Comparison of ENCODE assay signal across 1 cellular context in the genomic region with DNA sequence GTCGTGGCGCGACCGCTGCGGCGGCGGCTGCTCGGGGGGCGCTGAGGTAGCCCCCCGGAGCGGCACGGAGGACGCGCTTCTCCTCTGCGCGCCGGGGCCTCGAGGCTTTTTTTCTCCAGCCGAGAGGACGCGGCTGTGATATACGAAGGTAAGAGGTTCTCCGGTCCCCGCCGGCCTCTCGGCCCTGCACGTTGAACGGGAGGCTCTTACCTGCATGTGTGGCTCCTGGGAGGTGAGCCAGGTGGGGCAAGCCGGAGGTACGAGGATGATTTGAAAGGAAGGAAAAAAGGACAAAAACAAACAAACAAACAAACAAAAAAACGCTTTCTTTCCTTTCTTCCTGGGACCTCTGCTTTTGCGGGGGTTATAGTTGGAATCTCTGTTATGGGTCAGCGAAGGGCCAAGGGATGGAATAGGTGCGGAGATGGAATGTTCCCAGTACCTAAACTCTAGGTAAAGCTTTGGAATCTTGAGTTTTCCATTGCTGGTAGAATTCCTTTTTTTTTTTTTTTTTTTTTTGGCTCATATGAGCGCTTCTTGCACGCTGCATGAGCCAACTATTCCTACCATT.
TF ChIP-seq lines count a peak whose summit lies in the region.

No MANE protein-coding gene starts in this region.

TF ChIP-seq in endothelial cell of umbilical vein, 7 proteins besides CTCF, POLR2A, EP300 and RAD21 (continued from another document):
- TF ChIP-seq JUN (IDR thresholded peaks at IDR 0.05; ENCODE audit: borderline replicate concordance, insufficient read depth, insufficient read length, low read depth), result no peak
- TF ChIP-seq, protein P1, sequence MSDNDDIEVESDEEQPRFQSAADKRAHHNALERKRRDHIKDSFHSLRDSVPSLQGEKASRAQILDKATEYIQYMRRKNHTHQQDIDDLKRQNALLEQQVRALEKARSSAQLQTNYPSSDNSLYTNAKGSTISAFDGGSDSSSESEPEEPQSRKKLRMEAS (IDR thresholded peaks at IDR 0.05; ENCODE audit: insufficient read depth, insufficient read length), result no peak
- no peak for TF ChIP-seq FOS (IDR thresholded peaks at IDR 0.05; ENCODE audit: borderline replicate concordance, insufficient read depth, low read length)
- TF ChIP-seq EZH2 (IDR thresholded peaks at IDR 0.05; ENCODE audit: borderline replicate concordance, low read depth, low read length, severe bottlenecking), result no peak
- TF ChIP-seq POLR2AphosphoS5 (IDR thresholded peaks at IDR 0.05; ENCODE audit: insufficient read depth, low read depth, low read length), result no peak
